8 cellular contexts compared by ENCODE assay signal in genomic region chr7:33128631-33128989, GRCh38. TPM values are rescaled to one million over a fixed set of nuclear protein-coding genes. Genes with fewer than 3 reads are reported as not detected.
DNase-seq lines count a peak whose midpoint lies in the region; ATAC-seq, FAIRE-seq and TF ChIP-seq lines count a peak whose summit lies in the region.

No MANE protein-coding gene starts in this region.

- peaks cover under 1% of the 10 kb centered on the region for H3K9me3 Mint-ChIP-seq in activated naive CD4-positive, alpha-beta T cell treated with anti-CD3 and anti-CD28 coated beads, Interleukin-2, amount 10 ng/mL, durations not matched to agents 7 days and 5 days
- H3K9me3 Mint-ChIP-seq in brain: peaks cover 0 to 4% (median 2%) of the 10 kb centered on the region in 5 experiments
- no peaks in the 10 kb centered on the region for H3K9me3 Mint-ChIP-seq in type B pancreatic cell

- no peak for DNase-seq in activated naive CD4-positive, alpha-beta T cell treated with anti-CD3 and anti-CD28 coated beads, Interleukin-2, amount 10 ng/mL, durations not matched to agents 7 days and 5 days
- DNase-seq in activated naive CD4-positive, alpha-beta T cell treated with anti-CD3 and anti-CD28 coated beads, Interleukin-2, amount 50 U/mL, for 16 hours: no peak
- DNase-seq in lung (ENCODE audit: low spot score) (no peak), type B pancreatic cell (ENCODE audit: extremely low spot score, unreplicated experiment) (no peak), NCI-H187 treated with DMSO at 0.1 percent for 48 hours (lab: John Stamatoyannopoulos, UW) (no peak), HTR-8/SVneo (ENCODE audit: insufficient read length, low spot score) (no peak)

- H3K27ac Mint-ChIP-seq in activated naive CD4-positive, alpha-beta T cell treated with anti-CD3 and anti-CD28 coated beads, Interleukin-2, amount 10 ng/mL, durations not matched to agents 7 days and 5 days: peak overlapping the region; percentile 86
- H3K27ac Mint-ChIP-seq in brain: peak overlapping the region; percentile 94 to 97 (median 95)
- H3K27ac Mint-ChIP-seq in type B pancreatic cell: peak overlapping the region; percentile 91

- peaks cover 11% of the 10 kb centered on the region for H3K27me3 Mint-ChIP-seq in activated naive CD4-positive, alpha-beta T cell treated with anti-CD3 and anti-CD28 coated beads, Interleukin-2, amount 10 ng/mL, durations not matched to agents 7 days and 5 days
- peaks cover 3% of the 10 kb centered on the region for H3K27me3 Mint-ChIP-seq in brain
- no peaks in the 10 kb centered on the region for H3K27me3 Mint-ChIP-seq in type B pancreatic cell

- CTCF ChIA-PET in activated naive CD4-positive, alpha-beta T cell treated with anti-CD3 and anti-CD28 coated beads, Interleukin-2, amount 10 ng/mL, durations not matched to agents 7 days and 5 days (lab: Charles Lee): interaction anchor here (1.2 kb wide), 1 partner anchor 20 kb away, joined by 3 read pairs; no protein-coding TSS in a partner anchor

- 0% methylated on average over 3 of the region's 3 CpGs for WGBS in lung, 2 donors

- H3K36me3 Mint-ChIP-seq in activated naive CD4-positive, alpha-beta T cell treated with anti-CD3 and anti-CD28 coated beads, Interleukin-2, amount 10 ng/mL, durations not matched to agents 7 days and 5 days: no peaks in the 10 kb centered on the region
- H3K36me3 Mint-ChIP-seq in brain (peaks cover 6% of the 10 kb centered on the region), type B pancreatic cell (no peaks in the 10 kb centered on the region)

- no peak for TF ChIP-seq CTCF in brain (conservative IDR thresholded peaks at IDR 0.05)
- TF ChIP-seq CTCF in lung (IDR thresholded peaks at IDR 0.05; ENCODE audit: control extremely low read depth, extremely low read depth): no peak
- no peak for TF ChIP-seq CTCF in type B pancreatic cell (conservative IDR thresholded peaks at IDR 0.05)

- no peaks in the 10 kb centered on the region for H3K36me3 ChIP-seq in lung (ENCODE audit: control insufficient read depth in 2 of 2, insufficient read depth in 2 of 2, low read length in 2 of 2)

- H3K27ac ChIP-seq in lung (ENCODE audit: low read depth in 1 of 2, low read length in 1 of 2): peak overlapping the region; percentile 89 to 90

- no peaks in the 10 kb centered on the region for H3K27me3 ChIP-seq in lung (ENCODE audit: control insufficient read depth, insufficient read depth)

- no peak for FAIRE-seq in HTR-8/SVneo (lab: Jason Lieb, UNC)

- H3K4me3 ChIP-seq in lung: peak overlapping the region; percentile 81

- H3K9me3 ChIP-seq in lung (ENCODE audit: control insufficient read depth in 2 of 2, insufficient read depth in 1 of 2, low read length in 1 of 2): no peaks in the 10 kb centered on the region

- H3K4me3 Mint-ChIP-seq in activated naive CD4-positive, alpha-beta T cell treated with anti-CD3 and anti-CD28 coated beads, Interleukin-2, amount 10 ng/mL, durations not matched to agents 7 days and 5 days: peak overlapping the region; percentile 95
- peak overlapping the region; percentile 98 to 100 (median 98) for H3K4me3 Mint-ChIP-seq in brain
- peak overlapping the region; percentile 98 for H3K4me3 Mint-ChIP-seq in type B pancreatic cell

- H3K4me1 Mint-ChIP-seq in activated naive CD4-positive, alpha-beta T cell treated with anti-CD3 and anti-CD28 coated beads, Interleukin-2, amount 10 ng/mL, durations not matched to agents 7 days and 5 days: peaks cover 20% of the 10 kb centered on the region
- H3K4me1 Mint-ChIP-seq in brain (peaks cover 37% of the 10 kb centered on the region), type B pancreatic cell (ENCODE audit: unreplicated experiment) (peaks cover 16% of the 10 kb centered on the region)

- peaks cover 0 to 8% of the 10 kb centered on the region in 2 donors for H3K4me1 ChIP-seq in lung (ENCODE audit: control insufficient read depth in 2 of 2, insufficient read depth in 2 of 2, low read length in 2 of 2)

- ATAC-seq in lung (ENCODE audit: insufficient read depth, low FRiP score) (no peak), HG02885 (IDR thresholded peaks at IDR 0.05; ENCODE audit: poor library complexity, unreplicated experiment) (no peak)

RNA-seq across cellular contexts. Expression of gene BBS9, which starts 0.8 kb away (rescaled TPM):
- polyA plus RNA-seq in brain (ENCODE audit: insufficient read depth, low read depth, low replicate concordance) (15.8 TPM), lung (1 to 10 TPM; 3.5 to 5.0 TPM)
- total RNA-seq in lung (10 to 100 TPM; 25.4 to 65.0 TPM), type B pancreatic cell (ENCODE audit: low replicate concordance) (13.0 and 19.7 TPM in 2 replicates)

RNA-seq across cellular contexts. Expression of gene RP9, which starts 19.4 kb away (rescaled TPM):
- polyA plus RNA-seq in brain (ENCODE audit: insufficient read depth, low read depth, low replicate concordance) (22.7 TPM), lung (10 to 100 TPM in 1 of 2 donors, 1 to 10 TPM in 1; 7.8 to 13.4 TPM)
- total RNA-seq in lung (10 to 100 TPM; 10.2 to 12.2 TPM), type B pancreatic cell (ENCODE audit: low replicate concordance) (17.4 and 21.2 TPM in 2 replicates)
